Comparison of ENCODE assay signal across 8 cellular contexts in genomic region chr1:44594871-44595735, GRCh38.
A peak's percentile ranks its signal among the peaks of the same experiment; 100 is the strongest.
DNase-seq lines count a peak whose midpoint lies in the region; ATAC-seq and TF ChIP-seq lines count a peak whose summit lies in the region.

No MANE protein-coding gene starts in this region.

- H3K4me3 ChIP-seq in breast epithelium, result no peak overlapping the region

- no peak overlapping the region for H3K4me3 Mint-ChIP-seq in activated B cell treated with CpG ODN at 0.5 μM for 24 hours

- H3K36me3 Mint-ChIP-seq in activated B cell treated with CpG ODN at 0.5 μM for 24 hours (ENCODE audit: low read depth), result no peaks in the 10 kb centered on the region

- POLR2A ChIA-PET in activated B cell treated with CpG ODN at 0.5 μM for 24 hours (lab: Charles Lee), result interaction anchor here (0.6 kb wide), 1 partner anchor 204 kb away, joined by 6 read pairs; no protein-coding TSS in a partner anchor

- H3K27me3 ChIP-seq in breast epithelium, result peaks cover 0 to 13% of the 10 kb centered on the region in 2 donors

- peak; percentile 58 for ATAC-seq in GM21528 (IDR thresholded peaks at IDR 0.05; ENCODE audit: low FRiP score, unreplicated experiment)
- peak; percentile 92 for ATAC-seq in activated B cell treated with CpG ODN at 0.5 μM for 24 hours (ENCODE audit: low read depth)

- H3K4me1 Mint-ChIP-seq in activated B cell treated with CpG ODN at 0.5 μM for 24 hours, result no peaks in the 10 kb centered on the region

- no peaks in the 10 kb centered on the region for H3K9me3 Mint-ChIP-seq in activated B cell treated with CpG ODN at 0.5 μM for 24 hours

- H3K27me3 Mint-ChIP-seq in activated B cell treated with CpG ODN at 0.5 μM for 24 hours, result peaks cover 6% of the 10 kb centered on the region

- H3K27ac Mint-ChIP-seq in activated B cell treated with CpG ODN at 0.5 μM for 24 hours, result no peak overlapping the region

- CTCF ChIA-PET in activated B cell treated with CpG ODN at 0.5 μM for 24 hours (lab: Charles Lee), result interaction anchor here (0.8 to 4.1 kb wide), 7 partner anchors 14 to 377 kb away, joined by 3 to 49 read pairs (median 5); no protein-coding TSS in a partner anchor

- DNase-seq in NCI-H1694 (lab: John Stamatoyannopoulos, UW), result peak; percentile 55
- peak; percentile 74 for DNase-seq in activated B cell treated with CpG ODN at 0.5 μM for 24 hours
- peak; percentile 28 to 70 for DNase-seq in breast epithelium (ENCODE audit: low spot score in 2 of 2)
- DNase-seq in kidney tubule cell (ENCODE audit: low spot score), result peak; percentile 64
- peak; percentile 86 for DNase-seq in stimulated activated CD4-positive, alpha-beta T cell treated with anti-CD3 and anti-CD28 coated beads, Interleukin-2, amount 100 ng/mL, for 24 hours
- DNase-seq in cerebellar nuclear complex (lab: John Stamatoyannopoulos, UW), result no peak

- TF ChIP-seq CTCF in C4-2B (conservative IDR thresholded peaks at IDR 0.05) (peak; percentile 99), activated B cell treated with CpG ODN at 0.5 μM for 24 hours (IDR thresholded peaks at IDR 0.05) (no peak), breast epithelium (IDR thresholded peaks at IDR 0.05) (peak; percentile 60 to 84 (median 83))

- TF ChIP-seq POLR2A in breast epithelium (IDR thresholded peaks at IDR 0.05), result no peak

- H3K4me1 ChIP-seq in breast epithelium, result no peaks in the 10 kb centered on the region

- no peaks in the 10 kb centered on the region for H3K36me3 ChIP-seq in breast epithelium

- no peaks in the 10 kb centered on the region for H3K9me3 ChIP-seq in breast epithelium

- H3K27ac ChIP-seq in C4-2B (no peak overlapping the region), breast epithelium (no peak overlapping the region)

- intact Hi-C loops in activated B cell treated with CpG ODN at 0.5 μM for 24 hours (cut with micrococcal nuclease) (loop anchor here (1.0 kb wide), 2 partner anchors 217 to 378 kb away; no protein-coding TSS in a partner anchor), breast epithelium (cut with DNase I; ENCODE audit: low total_unique reads) (no loop called here)

Comparison
In these comparisons a context has a peak if more than half of its experiments do, and no peak if none do; other contexts are left out.
1. DNase-seq: peak in NCI-H1694 (single experiment), activated B cell treated with CpG ODN at 0.5 μM for 24 hours (single experiment), breast epithelium (2 of 2), kidney tubule cell (single experiment) and stimulated activated CD4-positive, alpha-beta T cell treated with anti-CD3 and anti-CD28 coated beads, Interleukin-2, amount 100 ng/mL, for 24 hours (2 of 2); none in cerebellar nuclear complex (0 of 2).